20 cellular contexts compared by ENCODE assay signal in the genomic region with DNA sequence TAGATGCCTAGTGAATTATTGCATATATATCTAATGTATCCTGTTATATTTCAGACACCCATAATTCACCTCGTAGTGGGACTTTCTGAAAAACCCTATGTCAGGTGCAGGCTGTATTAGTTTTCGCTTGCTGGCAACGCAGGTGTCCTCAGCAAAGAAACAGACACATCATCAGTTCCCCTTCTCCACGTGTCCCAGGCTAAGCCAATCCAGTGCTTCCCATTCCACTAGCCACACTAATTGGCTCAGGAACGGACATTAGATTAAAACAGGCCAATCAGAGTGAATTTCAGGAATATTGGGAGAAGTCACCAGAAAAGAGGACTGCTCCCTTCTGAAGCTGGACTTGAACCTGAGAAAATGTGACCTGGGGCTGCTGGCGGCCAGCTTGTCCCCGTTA.
DNase-seq lines count a peak whose midpoint lies in the region; ATAC-seq, FAIRE-seq and TF ChIP-seq lines count a peak whose summit lies in the region.
"Had no signal": no experiment of that assay in that cellular context is flagged by ENCODE, and none has a peak within 500 bp of the region (broad histone marks: within the 10 kb centered on the region; RNA-seq: fewer than 3 reads in every experiment).

No MANE protein-coding gene starts in this region.

- H4K5ac ChIP-seq in IMR-90 (ENCODE audit: low read depth, low read length): no peak overlapping the region

- no peak overlapping the region for H4K8ac ChIP-seq in IMR-90 (ENCODE audit: low read depth in 2 of 2, low read length in 2 of 2)

- no peak for FAIRE-seq in A549 (lab: Jason Lieb, UNC)
- FAIRE-seq: G401.6, GM12892, H54 had no signal

- ATAC-seq in A549 (no peak), IMR-90 (ENCODE audit: low read depth) (no peak), GM19035 (IDR thresholded peaks at IDR 0.05; ENCODE audit: unreplicated experiment) (no peak)
- ATAC-seq: CD8-positive, alpha-beta T cell had no signal

- no peak overlapping the region for H3K4me3 Mint-ChIP-seq in endothelial cell (ENCODE audit: unreplicated experiment)
- H3K4me3 Mint-ChIP-seq: B cell; CD4-positive, CD25-positive, alpha-beta regulatory T cell; CD8-positive, alpha-beta T cell; HFFc6 had no signal

- H4K20me1 ChIP-seq in IMR-90 (ENCODE audit: insufficient read depth, low read length) (no peaks in the 10 kb centered on the region), OCI-LY3 (ENCODE audit: insufficient read depth, low read length) (no peaks in the 10 kb centered on the region)
- H4K20me1 ChIP-seq: BLaER1 had no signal

- dilution Hi-C loops in IMR-90 (cut with HindIII; ENCODE audit: low sequenced_read_pairs, unreplicated experiment): no loop called here

- H3K4me1 ChIP-seq in A549 (no peaks in the 10 kb centered on the region), IMR-90 (ENCODE audit: control insufficient read depth, insufficient read depth, low read length) (no peaks in the 10 kb centered on the region), OCI-LY3 (ENCODE audit: low read length) (peaks cover 14% of the 10 kb centered on the region)
- H3K4me1 ChIP-seq: Caco-2, HAP-1 had no signal

- H3K27ac ChIP-seq in A549: no peak overlapping the region
- no peak overlapping the region for H3K27ac ChIP-seq in IMR-90 (ENCODE audit: insufficient read depth, low read length)
- no peak overlapping the region for H3K27ac ChIP-seq in OCI-LY3 (ENCODE audit: low read length)
- H3K27ac ChIP-seq: BLaER1, C4-2B had no signal

- CTCF ChIA-PET in A549 (lab: Yijun Ruan, JAX) (interaction anchor here (1.3 kb wide), 1 partner anchor 10 kb away, joined by 3 read pairs; no protein-coding TSS in a partner anchor), IMR-90 (lab: Yijun Ruan, JAX) (interaction anchor here (0.9 kb wide), 1 partner anchor 9 kb away, joined by 3 read pairs; no protein-coding TSS in a partner anchor)

- TF ChIP-seq CTCF in A549 (IDR thresholded peaks at IDR 0.05) (no peak), IMR-90 (conservative IDR thresholded peaks at IDR 0.05; ENCODE audit: low read depth, low read length) (no peak), OCI-LY3 (IDR thresholded peaks at IDR 0.05; ENCODE audit: low read depth, low read length) (no peak), endothelial cell (IDR thresholded peaks at IDR 0.05; ENCODE audit: unreplicated experiment) (no peak)

- H3K4me1 Mint-ChIP-seq in endothelial cell (ENCODE audit: unreplicated experiment): no peaks in the 10 kb centered on the region
- H3K4me1 Mint-ChIP-seq: B cell; CD4-positive, CD25-positive, alpha-beta regulatory T cell had no signal

- no peak overlapping the region for H3K56ac ChIP-seq in IMR-90 (ENCODE audit: extremely low read depth, insufficient read depth, low read length)

- H2AK9ac ChIP-seq in IMR-90 (replicated peaks; ENCODE audit: low read depth, low read length, poor library complexity): no peak overlapping the region

- H3K9ac ChIP-seq in IMR-90 (ENCODE audit: low read depth, low read length) (no peak overlapping the region), OCI-LY3 (ENCODE audit: low read length) (0 out of 2 replicates have a peak overlapping the region, but pooled peaks have one; percentile 1)
- H3K9ac ChIP-seq: BLaER1 had no signal

- POLR2A ChIA-PET in A549 (lab: Yijun Ruan, JAX) (no interaction called here), IMR-90 (lab: Charles Lee; ENCODE audit: unreplicated experiment) (no interaction called here)

- no peaks in the 10 kb centered on the region for H3K9me1 ChIP-seq in IMR-90 (ENCODE audit: insufficient read depth, low read length)

- no peaks in the 10 kb centered on the region for H3K36me3 Mint-ChIP-seq in endothelial cell (ENCODE audit: low read depth, unreplicated experiment)
- H3K36me3 Mint-ChIP-seq: CD4-positive, CD25-positive, alpha-beta regulatory T cell; CD8-positive, alpha-beta T cell had no signal

- H3K27me3 ChIP-seq in IMR-90 (ENCODE audit: control insufficient read depth, insufficient read depth, low read length) (peaks cover 2% of the 10 kb centered on the region), OCI-LY3 (ENCODE audit: low read depth, low read length) (no peaks in the 10 kb centered on the region)

- H3K79me2 ChIP-seq in OCI-LY3 (ENCODE audit: low read length): no peaks in the 10 kb centered on the region

- no peak overlapping the region for H3K4ac ChIP-seq in IMR-90 (ENCODE audit: low read depth, low read length)

- no peaks in the 10 kb centered on the region for H3K36me3 ChIP-seq in IMR-90 (ENCODE audit: control insufficient read depth, insufficient read depth, low read length)
- no peaks in the 10 kb centered on the region for H3K36me3 ChIP-seq in OCI-LY3 (replicated peaks; ENCODE audit: low read depth, low read length)
- H3K36me3 ChIP-seq: BLaER1, HAP-1 had no signal

- DNase-seq in A549 (ENCODE audit: low read depth in 1 of 2, low spot score in 1 of 2): no peak
- no peak for DNase-seq in IMR-90
- DNase-seq in endothelial cell (ENCODE audit: low spot score): no peak
- no peak for DNase-seq in NCI-H2081 (lab: John Stamatoyannopoulos, UW)
- DNase-seq: Caco-2; CD4-positive, CD25-positive, alpha-beta regulatory T cell; CD8-positive, alpha-beta T cell; DMS153; DND-41; GOT3; HFFc6 had no signal

- no peak for TF ChIP-seq EP300 in A549 (IDR thresholded peaks at IDR 0.05)

- H3K79me1 ChIP-seq in IMR-90 (ENCODE audit: low read depth in 1 of 2, low read length in 2 of 2): no peaks in the 10 kb centered on the region

- no peak overlapping the region for H2BK120ac ChIP-seq in IMR-90 (ENCODE audit: low read depth, low read length)

- in situ Hi-C loops in IMR-90 (cut with MboI; ENCODE audit: low sequenced_read_pairs): no loop called here

- H3K27ac Mint-ChIP-seq in endothelial cell (ENCODE audit: unreplicated experiment): no peak overlapping the region
- H3K27ac Mint-ChIP-seq: B cell; CD4-positive, CD25-positive, alpha-beta regulatory T cell; CD8-positive, alpha-beta T cell; HFFc6 had no signal

- WGBS in A549 (ENCODE audit: missing lambda C conversion rate): 38% methylated on average over 7 of the region's 7 CpGs
- 17% methylated on average over 1 of the region's 7 CpGs; no CpG with 5 or more reads in 1 of the 2 experiments for WGBS in IMR-90 (ENCODE audit: extremely low coverage in 2 of 2, insufficient read length in 1 of 2), 2 experiments

- H3K4me3 ChIP-seq in A549 (no peak overlapping the region), IMR-90 (ENCODE audit: insufficient read depth, low read depth, low read length) (no peak overlapping the region), OCI-LY3 (ENCODE audit: low read length) (peak overlapping the region; percentile 23; the same call in 1 of the 2 replicates)
- H3K4me3 ChIP-seq: BLaER1, HAP-1 had no signal

- H3K23ac ChIP-seq in IMR-90 (ENCODE audit: low read depth, low read length): no peak overlapping the region

- TF ChIP-seq POLR2A in A549 (IDR thresholded peaks at IDR 0.05; ENCODE audit: low read length) (no peak), IMR-90 (IDR thresholded peaks at IDR 0.05; ENCODE audit: low read depth, low read length) (no peak)

- peaks cover 4% of the 10 kb centered on the region for H3K27me3 Mint-ChIP-seq in endothelial cell (ENCODE audit: unreplicated experiment)

- H2BK15ac ChIP-seq in IMR-90 (ENCODE audit: low read depth, low read length): no peak overlapping the region

- intact Hi-C loops in IMR-90 (cut with micrococcal nuclease): no loop called here

- no peak overlapping the region for H2AK5ac ChIP-seq in IMR-90 (ENCODE audit: low read depth, low read length)

- H4K91ac ChIP-seq in IMR-90 (ENCODE audit: insufficient read depth, low read depth, low read length): no peak overlapping the region

- H3K9me3 Mint-ChIP-seq in endothelial cell (ENCODE audit: unreplicated experiment): no peaks in the 10 kb centered on the region
- H3K9me3 Mint-ChIP-seq: CD8-positive, alpha-beta T cell; HFFc6 had no signal

- no TSS peak for BruUV-seq in IMR-90 (replicated peaks; lab: Mats Ljungman, UMichigan)

- H3K9me3 ChIP-seq in A549 (no peaks in the 10 kb centered on the region; the same call in 2 of the 3 replicates), IMR-90 (ENCODE audit: control insufficient read depth, insufficient read depth, low read length) (no peaks in the 10 kb centered on the region), OCI-LY3 (ENCODE audit: insufficient read depth, low read length) (no peaks in the 10 kb centered on the region)
- H3K9me3 ChIP-seq: Caco-2, HAP-1 had no signal

- no peak overlapping the region for H3K14ac ChIP-seq in IMR-90 (replicated peaks; ENCODE audit: low read depth, low read length)

- no peak overlapping the region for H3K4me2 ChIP-seq in A549
- H3K4me2 ChIP-seq in IMR-90 (ENCODE audit: low read depth, low read length): no peak overlapping the region
- peak overlapping the region; percentile 25; the same call in 1 of the 2 replicates for H3K4me2 ChIP-seq in OCI-LY3 (ENCODE audit: low read length)
- H3K4me2 ChIP-seq: BLaER1 had no signal

- H2AFZ ChIP-seq in IMR-90 (replicated peaks; ENCODE audit: low read length, poor library complexity) (peak overlapping the region; percentile 33), OCI-LY3 (ENCODE audit: low read depth, low read length) (peak overlapping the region; percentile 20; the same call in 1 of the 2 replicates)

- no peak overlapping the region for H2BK20ac ChIP-seq in IMR-90 (ENCODE audit: low read depth, low read length)

- H3K18ac ChIP-seq in IMR-90 (ENCODE audit: low read depth, low read length): no peak overlapping the region

- no peak for TF ChIP-seq RAD21 in A549 (conservative IDR thresholded peaks at IDR 0.05 in 1 of 2, IDR thresholded peaks at IDR 0.05 in 1 of 2)
- TF ChIP-seq RAD21 in IMR-90 (IDR thresholded peaks at IDR 0.05; ENCODE audit: low read length): no peak

- H2BK5ac ChIP-seq in IMR-90 (ENCODE audit: low read depth, low read length, poor library complexity, severe bottlenecking): no peak overlapping the region

TF ChIP-seq in A549, 52 proteins besides CTCF, POLR2A, EP300 and RAD21:
- TF ChIP-seq, protein P1, sequence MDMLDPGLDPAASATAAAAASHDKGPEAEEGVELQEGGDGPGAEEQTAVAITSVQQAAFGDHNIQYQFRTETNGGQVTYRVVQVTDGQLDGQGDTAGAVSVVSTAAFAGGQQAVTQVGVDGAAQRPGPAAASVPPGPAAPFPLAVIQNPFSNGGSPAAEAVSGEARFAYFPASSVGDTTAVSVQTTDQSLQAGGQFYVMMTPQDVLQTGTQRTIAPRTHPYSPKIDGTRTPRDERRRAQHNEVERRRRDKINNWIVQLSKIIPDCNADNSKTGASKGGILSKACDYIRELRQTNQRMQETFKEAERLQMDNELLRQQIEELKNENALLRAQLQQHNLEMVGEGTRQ (IDR thresholded peaks at IDR 0.05): peak; percentile 40
- TF ChIP-seq FOSB (CRISPR knock-in tag; IDR thresholded peaks at IDR 0.05): no peak

TF ChIP-seq in IMR-90, 13 proteins besides CTCF, POLR2A, EP300 and RAD21 (continues in another document):
- TF ChIP-seq, protein P2, sequence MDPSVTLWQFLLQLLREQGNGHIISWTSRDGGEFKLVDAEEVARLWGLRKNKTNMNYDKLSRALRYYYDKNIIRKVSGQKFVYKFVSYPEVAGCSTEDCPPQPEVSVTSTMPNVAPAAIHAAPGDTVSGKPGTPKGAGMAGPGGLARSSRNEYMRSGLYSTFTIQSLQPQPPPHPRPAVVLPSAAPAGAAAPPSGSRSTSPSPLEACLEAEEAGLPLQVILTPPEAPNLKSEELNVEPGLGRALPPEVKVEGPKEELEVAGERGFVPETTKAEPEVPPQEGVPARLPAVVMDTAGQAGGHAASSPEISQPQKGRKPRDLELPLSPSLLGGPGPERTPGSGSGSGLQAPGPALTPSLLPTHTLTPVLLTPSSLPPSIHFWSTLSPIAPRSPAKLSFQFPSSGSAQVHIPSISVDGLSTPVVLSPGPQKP (IDR thresholded peaks at IDR 0.05; ENCODE audit: borderline replicate concordance, low read depth, low read length): no peak
